ENCODE assay signal across 1 cellular context in the genomic region with DNA sequence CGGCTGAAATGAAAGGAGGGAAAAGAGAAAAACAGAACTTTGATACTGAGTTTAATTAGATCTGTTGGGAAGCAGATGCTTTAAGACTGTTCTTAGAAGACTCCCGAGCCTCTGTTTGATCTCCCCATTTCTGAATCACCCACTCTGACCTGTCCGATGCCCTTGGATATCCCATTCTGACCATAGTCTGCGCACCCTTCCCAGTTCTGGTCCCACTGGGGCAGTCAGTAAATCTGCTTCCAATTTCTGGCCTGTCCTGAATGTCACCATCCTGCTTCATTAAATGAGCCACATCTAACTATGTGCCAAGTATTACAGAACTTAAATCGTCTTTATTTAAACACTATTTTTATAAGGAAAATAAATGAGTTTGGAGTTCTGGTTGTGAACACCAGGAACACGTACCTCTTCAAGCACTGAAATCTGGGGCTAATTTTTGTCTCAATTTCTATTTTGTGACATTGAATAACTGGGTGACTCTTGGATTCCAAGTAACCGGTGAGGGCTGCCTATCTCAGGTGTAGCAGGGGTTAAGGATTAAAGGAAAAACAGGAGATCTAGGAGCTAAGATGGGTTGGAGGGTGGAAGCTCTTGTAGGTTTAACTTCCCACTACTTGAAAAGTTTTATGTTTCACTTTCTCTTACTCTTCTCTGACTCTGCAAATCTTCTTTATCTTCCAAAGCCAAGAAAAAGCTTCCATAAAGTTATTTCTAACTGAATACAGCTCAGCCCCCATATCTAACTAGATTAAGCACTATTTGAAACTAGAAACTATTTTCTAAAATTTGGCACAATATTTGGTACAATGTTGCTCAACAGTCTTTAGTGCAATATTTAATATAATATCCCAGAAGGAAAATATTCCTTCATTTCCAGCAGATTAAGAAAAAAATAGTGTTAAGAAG.
A peak's percentile ranks its signal among the peaks of the same experiment; 100 is the strongest.
TF ChIP-seq lines count a peak whose summit lies in the region.

No MANE protein-coding gene starts in this region.

TF ChIP-seq in A549, 52 proteins besides CTCF, POLR2A, EP300 and RAD21:
- peak; percentile 100 for TF ChIP-seq POLR2AphosphoS2 (conservative IDR thresholded peaks at IDR 0.05; ENCODE audit: low read length)
- peak; percentile 95 for TF ChIP-seq TFCP2L1 (CRISPR knock-in tag; IDR thresholded peaks at IDR 0.05)
- no peak for TF ChIP-seq SREBF2 (IDR thresholded peaks at IDR 0.05)
- TF ChIP-seq ESRRA (IDR thresholded peaks at IDR 0.05; ENCODE audit: borderline replicate concordance, low read length): no peak
- peak; percentile 97 for TF ChIP-seq TP53 (CRISPR knock-in tag; IDR thresholded peaks at IDR 0.05)
- TF ChIP-seq MAZ (IDR thresholded peaks at IDR 0.05; ENCODE audit: borderline replicate concordance, low read depth, low read length): no peak
- peak; percentile 85; the same call in 1 of the 2 replicates for TF ChIP-seq FOSB (CRISPR knock-in tag; IDR thresholded peaks at IDR 0.05)
- TF ChIP-seq RARB (CRISPR knock-in tag; IDR thresholded peaks at IDR 0.05): peak; percentile 86
- peak; percentile 55 for TF ChIP-seq ATOH8 (CRISPR knock-in tag; IDR thresholded peaks at IDR 0.05; ENCODE audit: low read depth)
- TF ChIP-seq HOXA7 (CRISPR knock-in tag; IDR thresholded peaks at IDR 0.05): peak; percentile 80
- TF ChIP-seq EHF (CRISPR knock-in tag; IDR thresholded peaks at IDR 0.05): peak; percentile 47; the same call in 1 of the 2 replicates
- TF ChIP-seq JUN (IDR thresholded peaks at IDR 0.05): peak; percentile 8 to 63; a peak in 2 of 5 replicates
- no peak for TF ChIP-seq FOSL2 (IDR thresholded peaks at IDR 0.05)
- peak; percentile 13; the same call in 1 of the 2 replicates for TF ChIP-seq FOSL2 (CRISPR knock-in tag; IDR thresholded peaks at IDR 0.05)
